Comparison of ENCODE assay signal across 15 cellular contexts in the genomic region with DNA sequence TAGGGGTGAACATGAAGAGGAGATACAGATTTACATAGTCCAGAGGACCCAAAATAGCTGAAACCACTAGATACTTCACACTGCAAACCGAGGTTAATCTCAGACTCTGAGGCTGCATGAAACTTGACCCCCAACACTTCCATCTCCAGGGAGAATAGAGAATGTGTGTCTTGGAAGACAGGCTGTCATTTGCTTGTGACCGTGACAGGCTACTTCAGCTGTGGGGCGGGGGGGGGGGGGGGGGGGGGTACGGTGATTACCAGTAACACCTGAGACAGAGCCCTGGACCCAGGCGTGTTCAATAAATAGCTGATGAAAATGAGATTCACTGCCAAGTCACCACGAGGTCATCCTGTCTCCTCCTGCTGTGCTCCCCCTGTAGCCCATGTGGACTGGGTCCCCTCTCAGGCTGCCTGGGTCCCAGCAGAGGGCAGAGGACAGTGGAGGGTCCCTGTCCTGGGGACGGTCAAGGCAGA. TPM values are rescaled to one million over a fixed set of nuclear protein-coding genes. Genes with fewer than 3 reads are reported as not detected.
DNase-seq lines count a peak whose midpoint lies in the region; ATAC-seq, FAIRE-seq and TF ChIP-seq lines count a peak whose summit lies in the region.
"Had no signal": no experiment of that assay in that cellular context is flagged by ENCODE, and none has a peak within 500 bp of the region (broad histone marks: within the 10 kb centered on the region; RNA-seq: fewer than 3 reads in every experiment).

No MANE protein-coding gene starts in this region.

- no peak for TF ChIP-seq CTCF in H1 (IDR thresholded peaks at IDR 0.05; ENCODE audit: control extremely low read depth in 1 of 3, insufficient read depth in 1 of 3, low read depth in 1 of 3, low read length in 3 of 3)

- no peaks in the 10 kb centered on the region for H3K9me3 ChIP-seq in H1 (ENCODE audit: insufficient read depth in 2 of 2, low read depth in 1 of 2, low read length in 1 of 2)

- no peaks in the 10 kb centered on the region for H3K79me2 ChIP-seq in H1 (ENCODE audit: control insufficient read depth in 1 of 2, insufficient read depth in 2 of 2, low read length in 2 of 2)

- H3K27ac ChIP-seq in H1 (ENCODE audit: low read depth, low read length): no peak overlapping the region
- H3K27ac ChIP-seq: HL-60 had no signal

- TF ChIP-seq EP300 in H1 (IDR thresholded peaks at IDR 0.05; ENCODE audit: borderline replicate concordance in 1 of 2, low read depth in 2 of 2, low read length in 2 of 2): no peak

- H3K9me3 Mint-ChIP-seq in naive thymus-derived CD8-positive, alpha-beta T cell: no peaks in the 10 kb centered on the region
- H3K9me3 Mint-ChIP-seq: endodermal cell had no signal

- peaks cover 5 to 17% (median 11%) of the 10 kb centered on the region in 5 donors for H3K27me3 Mint-ChIP-seq in naive thymus-derived CD8-positive, alpha-beta T cell

- H2AFZ ChIP-seq in H1 (ENCODE audit: low read length): no peak overlapping the region

- no peak overlapping the region for H2BK12ac ChIP-seq in H1 (ENCODE audit: low read depth, low read length)

- H3K27me3 ChIP-seq in H1 (replicated peaks in 1 of 4; ENCODE audit: control insufficient read depth in 3 of 4, extremely low read depth in 1 of 4, insufficient read depth in 3 of 4, low read length in 3 of 4): peaks cover 6 to 23% (median 19%) of the 10 kb centered on the region in 4 experiments

- no peak for DNase-seq in H1 (ENCODE audit: low read depth in 1 of 2, low spot score in 2 of 2)
- DNase-seq in head of caudate nucleus: no peak
- no peak for DNase-seq in activated naive CD4-positive, alpha-beta T cell treated with anti-CD3 and anti-CD28 coated beads, Interleukin-2, amount 50 U/mL, for 16 hours
- no peak for DNase-seq in naive thymus-derived CD8-positive, alpha-beta T cell
- DNase-seq in cerebellum (ENCODE audit: low spot score): no peak
- DNase-seq: activated CD8-positive, alpha-beta memory T cell treated with anti-CD3 and anti-CD28 coated beads, Interleukin-2, amount 50 U/mL, for 4 hours; CD4-positive, CD25-positive, alpha-beta regulatory T cell; endodermal cell; OCI-M1; T-helper 9 cell had no signal

- H3K4me2 ChIP-seq in H1 (ENCODE audit: insufficient read depth in 1 of 2, low read depth in 2 of 2, low read length in 2 of 2): no peak overlapping the region

- no peak overlapping the region for H2BK120ac ChIP-seq in H1 (replicated peaks; ENCODE audit: low read depth, low read length)

- no peak overlapping the region for H3K14ac ChIP-seq in H1 (ENCODE audit: insufficient read length)

- FAIRE-seq in H1 (lab: Jason Lieb, UNC): no peak
- FAIRE-seq: astrocyte had no signal

- no peaks in the 10 kb centered on the region for H4K20me1 ChIP-seq in H1 (replicated peaks in 1 of 2; ENCODE audit: control insufficient read depth in 1 of 2, insufficient read depth in 2 of 2, low read length in 2 of 2)

- no peak for TF ChIP-seq RAD21 in H1 (IDR thresholded peaks at IDR 0.05 in 1 of 2, conservative IDR thresholded peaks at IDR 0.05 in 1 of 2; ENCODE audit: low read depth in 2 of 2, low read length in 2 of 2)

- peak overlapping the region in 1 of 10 donors; percentile 43 for H3K27ac Mint-ChIP-seq in naive thymus-derived CD8-positive, alpha-beta T cell
- H3K27ac Mint-ChIP-seq: CD4-positive, CD25-positive, alpha-beta regulatory T cell; endodermal cell had no signal

- H3K4me1 ChIP-seq in H1 (replicated peaks in 1 of 4; ENCODE audit: control insufficient read depth in 3 of 4, insufficient read depth in 4 of 4, low read length in 3 of 4): no peaks in the 10 kb centered on the region; a peak in 1 of 7 replicates

- ATAC-seq in GM18868 (IDR thresholded peaks at IDR 0.05; ENCODE audit: unreplicated experiment) (peak; percentile 35), GM21526 (IDR thresholded peaks at IDR 0.05; ENCODE audit: low FRiP score, unreplicated experiment) (peak; percentile 54), HG03064 (IDR thresholded peaks at IDR 0.05; ENCODE audit: low read depth, unreplicated experiment) (peak; percentile 60)
- ATAC-seq in naive thymus-derived CD8-positive, alpha-beta T cell: no peak

- no peak overlapping the region for H4K8ac ChIP-seq in H1 (ENCODE audit: extremely low read depth, insufficient read depth, low read length)

- H3K23ac ChIP-seq in H1 (ENCODE audit: insufficient read length): no peak overlapping the region

- H3K9ac ChIP-seq in H1 (replicated peaks in 1 of 4; ENCODE audit: extremely low read depth in 1 of 4, low read depth in 3 of 4, low read length in 3 of 4): no peak overlapping the region

- H3K4ac ChIP-seq in H1 (replicated peaks; ENCODE audit: insufficient read length, low read depth, low read length): no peak overlapping the region

- peaks cover 0 to 2% (median 0%) of the 10 kb centered on the region in 3 donors for H3K36me3 Mint-ChIP-seq in naive thymus-derived CD8-positive, alpha-beta T cell
- H3K36me3 Mint-ChIP-seq: CD4-positive, CD25-positive, alpha-beta regulatory T cell had no signal

- H2AK5ac ChIP-seq in H1 (ENCODE audit: low read depth, low read length): no peak overlapping the region

- TF ChIP-seq POLR2A in H1 (IDR thresholded peaks at IDR 0.05; ENCODE audit: control extremely low read depth in 1 of 2, low read depth in 2 of 2, low read length in 2 of 2): no peak

- no peaks in the 10 kb centered on the region for H3K23me2 ChIP-seq in H1 (ENCODE audit: low read depth, low read length)

- POLR2A ChIA-PET in H1 (lab: Charles Lee; ENCODE audit: partially characterized antibody): no interaction called here
- POLR2A ChIA-PET in naive thymus-derived CD8-positive, alpha-beta T cell (lab: Charles Lee): interaction anchor here (1.0 kb wide), 1 partner anchor 16 kb away, joined by 3 read pairs; no protein-coding TSS in a partner anchor

- no peak overlapping the region for H3K56ac ChIP-seq in H1 (replicated peaks; ENCODE audit: insufficient read length, low read depth, low read length)

- no peak overlapping the region for H3K4me3 ChIP-seq in H1 (ENCODE audit: extremely low read depth in 1 of 4, insufficient read depth in 2 of 4, low read depth in 3 of 4, low read length in 4 of 4)

- no peak overlapping the region for H2BK5ac ChIP-seq in H1 (ENCODE audit: low read depth, low read length)

- intact Hi-C loops in head of caudate nucleus (cut with DNase I): no loop called here

- CTCF ChIA-PET in H1 (lab: Charles Lee; ENCODE audit: partially characterized antibody): interaction anchor here (0.7 to 1.7 kb wide), 4 partner anchors 17 to 35 kb away, joined by 3 read pairs; no protein-coding TSS in a partner anchor

- peaks cover 10 to 21% (median 19%) of the 10 kb centered on the region in 4 donors for H3K4me1 Mint-ChIP-seq in naive thymus-derived CD8-positive, alpha-beta T cell

- no peak overlapping the region for H4K91ac ChIP-seq in H1 (replicated peaks; ENCODE audit: insufficient read length, low read length)

- H3K4me3 Mint-ChIP-seq in naive thymus-derived CD8-positive, alpha-beta T cell: no peak overlapping the region
- H3K4me3 Mint-ChIP-seq: CD4-positive, CD25-positive, alpha-beta regulatory T cell; endodermal cell had no signal

- WGBS in H1 (ENCODE audit: extremely low coverage in 1 of 2, insufficient coverage in 1 of 2, insufficient read length in 1 of 2, insufficient replicate concordance in 2 of 2, low coverage in 1 of 2, low lambda C conversion rate in 2 of 2, missing lambda C conversion rate in 1 of 2), 2 experiments: 88% methylated on average over 5 of the region's 7 CpGs; no CpG with 5 or more reads in 1 of the 2 experiments

- H2BK20ac ChIP-seq in H1 (ENCODE audit: low read length): no peak overlapping the region

- H3K18ac ChIP-seq in H1 (ENCODE audit: extremely low read depth, low read length): no peak overlapping the region

- H3K79me1 ChIP-seq in H1 (ENCODE audit: low read depth, low read length): no peaks in the 10 kb centered on the region

- no peaks in the 10 kb centered on the region for H3K36me3 ChIP-seq in H1 (ENCODE audit: control insufficient read depth in 2 of 4, insufficient read depth in 4 of 4, low read length in 3 of 4)

- peak overlapping the region; percentile 8; the same call in 1 of the 2 replicates for H2BK15ac ChIP-seq in H1 (ENCODE audit: low read length)

- no peak overlapping the region for H4K5ac ChIP-seq in H1 (ENCODE audit: insufficient read length, low read depth, low read length)

TF ChIP-seq in H1, 55 proteins besides CTCF, POLR2A, EP300 and RAD21:
- TF ChIP-seq EZH2 (IDR thresholded peaks at IDR 0.05; ENCODE audit: low read depth, low read length, severe bottlenecking): no peak
- TF ChIP-seq HDAC2 (IDR thresholded peaks at IDR 0.05; ENCODE audit: borderline replicate concordance in 1 of 2, low read depth in 2 of 2, low read length in 2 of 2): no peak
- TF ChIP-seq TEAD4 (IDR thresholded peaks at IDR 0.05; ENCODE audit: low read depth, low read length): no peak
- TF ChIP-seq SUZ12 (IDR thresholded peaks at IDR 0.05; ENCODE audit: low read length): no peak

RNA-seq across cellular contexts. Expression of a gene that starts 5.7 kb away (rescaled TPM):
- 4.3 and 4.7 TPM in 2 replicates for total RNA-seq in H1 (2021; fragmentation: NEBNext Ultra II Directional; extraction: Animal tissue kit (Norgen Biotek cat#: 25700))
- polyA plus RNA-seq in H1 (2011; rRNA removed): 1.1 and 2.6 TPM in 2 replicates
- 1.8 TPM for polyA plus RNA-seq in H1 (2011; cell fraction: cytosol; rRNA removed)
- 6.5 TPM for polyA plus RNA-seq in H1 (2011; cell fraction: nucleus; rRNA removed)
- polyA plus RNA-seq in H1 (2012, experiment 1 of 2): 2.1 to 2.4 TPM (median 2.2 TPM) in 4 replicates
- 1.4 TPM for polyA plus RNA-seq in H1 (2012, experiment 2 of 2)
- polyA plus RNA-seq in H1 (2013, experiment 1 of 2): 2.0 TPM
- 2.0 TPM for polyA plus RNA-seq in H1 (2013, experiment 2 of 2)
- polyA minus RNA-seq in H1 (2011; rRNA and poly(A)+ RNA removed): 1.2 and 1.5 TPM in 2 replicates
- 1.8 TPM for polyA minus RNA-seq in H1 (2011; cell fraction: cytosol; rRNA and poly(A)+ RNA removed)
- polyA minus RNA-seq in H1 (2011; cell fraction: nucleus; rRNA and poly(A)+ RNA removed): 5.0 TPM
- 1 to 10 TPM; 1.3 to 1.7 TPM for total RNA-seq in naive thymus-derived CD8-positive, alpha-beta T cell
- polyA plus RNA-seq in naive thymus-derived CD8-positive, alpha-beta T cell: under 1 TPM; 0.02 to 0.14 (median 0.10) TPM
- total RNA-seq in cerebellum: 34.0 TPM

Comparison
In these comparisons a context has a peak if more than half of its experiments do, and no peak if none do; other contexts are left out.
1. ATAC-seq: peak in GM18868 (single experiment), GM21526 (single experiment) and HG03064 (single experiment); none in naive thymus-derived CD8-positive, alpha-beta T cell (0 of 2).